26 cellular contexts compared by ENCODE assay signal in genomic region chr11:129041611-129042018, GRCh38.
DNase-seq lines count a peak whose midpoint lies in the region; ATAC-seq, FAIRE-seq and TF ChIP-seq lines count a peak whose summit lies in the region.
"Had no signal": no experiment of that assay in that cellular context is flagged by ENCODE, and none has a peak within 500 bp of the region (broad histone marks: within the 10 kb centered on the region; RNA-seq: fewer than 3 reads in every experiment).

No MANE protein-coding gene starts in this region.

- no peak for TF ChIP-seq POLR2A in transverse colon (IDR thresholded peaks at IDR 0.05)

- ATAC-seq in left lung: peak; percentile 44
- ATAC-seq: activated CD8-positive, alpha-beta T cell treated with anti-CD3 and anti-CD28 coated beads for 36 hours; body of pancreas; gastroesophageal sphincter; natural killer cell had no signal

- intact Hi-C loops in left lung (cut with DNase I): no loop called here
- intact Hi-C loops in transverse colon (cut with DNase I; ENCODE audit: low total_unique reads): no loop called here

- no peak overlapping the region for H3K4me3 Mint-ChIP-seq in astrocyte (ENCODE audit: unreplicated experiment)
- H3K4me3 Mint-ChIP-seq in T-helper 2 cell treated with Interferon-gamma antibody and Interleukin-4, amounts not matched to agents 5 μg/mL and 100 μg/mL, for 36 hours: no peak overlapping the region
- H3K4me3 Mint-ChIP-seq: activated CD8-positive, alpha-beta T cell treated with anti-CD3 and anti-CD28 coated beads for 36 hours; IgD-negative memory B cell; natural killer cell had no signal

- H3K27ac ChIP-seq in astrocyte (ENCODE audit: low read depth, low read length) (no peak overlapping the region), left lung (no peak overlapping the region), transverse colon (no peak overlapping the region)
- H3K27ac ChIP-seq: body of pancreas, epithelial cell of prostate, gastroesophageal sphincter, thyroid gland had no signal

- no peak for TF ChIP-seq EP300 in transverse colon (IDR thresholded peaks at IDR 0.05; ENCODE audit: low read depth)

- no peak overlapping the region for H3K4me2 ChIP-seq in astrocyte (ENCODE audit: low read length)

- no peak overlapping the region for H3K27ac Mint-ChIP-seq in astrocyte (ENCODE audit: unreplicated experiment)
- no peak overlapping the region for H3K27ac Mint-ChIP-seq in T-helper 2 cell treated with Interferon-gamma antibody and Interleukin-4, amounts not matched to agents 5 μg/mL and 100 μg/mL, for 36 hours
- H3K27ac Mint-ChIP-seq: activated CD8-positive, alpha-beta T cell treated with anti-CD3 and anti-CD28 coated beads for 36 hours; IgD-negative memory B cell; natural killer cell had no signal

- no peak overlapping the region for H3K4me3 ChIP-seq in astrocyte (ENCODE audit: insufficient read depth, low read depth, low read length)
- no peak overlapping the region for H3K4me3 ChIP-seq in left lung
- H3K4me3 ChIP-seq in transverse colon: no peak overlapping the region
- H3K4me3 ChIP-seq: body of pancreas, gastroesophageal sphincter, thyroid gland had no signal

- in situ Hi-C loops in transverse colon (cut with MboI; ENCODE audit: low pct_ligation_motif_present in 1 of 4, low pct_unique_long_range_greater_than_20kb in 1 of 4, low sequenced_read_pairs in 3 of 4): no loop called here

- no peaks in the 10 kb centered on the region for H3K36me3 ChIP-seq in astrocyte (ENCODE audit: insufficient read depth, low read length)
- H3K36me3 ChIP-seq in left lung: no peaks in the 10 kb centered on the region
- H3K36me3 ChIP-seq in transverse colon: no peaks in the 10 kb centered on the region
- H3K36me3 ChIP-seq: thyroid gland had no signal

- H3K9ac ChIP-seq in astrocyte (ENCODE audit: low read length): no peak overlapping the region

- no peak for TF ChIP-seq CTCF in astrocyte (IDR thresholded peaks at IDR 0.05; ENCODE audit: insufficient read depth, low read depth, low read length)
- TF ChIP-seq CTCF in left lung (IDR thresholded peaks at IDR 0.05): no peak
- no peak for TF ChIP-seq CTCF in transverse colon (IDR thresholded peaks at IDR 0.05)

- H3K4me1 Mint-ChIP-seq in astrocyte (ENCODE audit: low read depth, unreplicated experiment): peaks cover 3% of the 10 kb centered on the region
- no peaks in the 10 kb centered on the region for H3K4me1 Mint-ChIP-seq in T-helper 2 cell treated with Interferon-gamma antibody and Interleukin-4, amounts not matched to agents 5 μg/mL and 100 μg/mL, for 36 hours (ENCODE audit: low read depth)
- H3K4me1 Mint-ChIP-seq: IgD-negative memory B cell, natural killer cell had no signal

- H3K27me3 ChIP-seq in astrocyte (ENCODE audit: insufficient read depth, low read length): no peaks in the 10 kb centered on the region
- H3K27me3 ChIP-seq in left lung: no peaks in the 10 kb centered on the region
- no peaks in the 10 kb centered on the region for H3K27me3 ChIP-seq in transverse colon
- H3K27me3 ChIP-seq: body of pancreas, gastroesophageal sphincter, thyroid gland had no signal

- H3K4me1 ChIP-seq in astrocyte (ENCODE audit: insufficient read depth, low read length) (no peaks in the 10 kb centered on the region), left lung (no peaks in the 10 kb centered on the region), transverse colon (no peaks in the 10 kb centered on the region)
- H3K4me1 ChIP-seq: body of pancreas, gastroesophageal sphincter, thyroid gland had no signal

- peak; percentile 41 for FAIRE-seq in astrocyte (lab: Jason Lieb, UNC)
- FAIRE-seq: GM19239 had no signal

- H2AFZ ChIP-seq in astrocyte (ENCODE audit: low read depth, low read length): no peak overlapping the region

- no peaks in the 10 kb centered on the region for H3K79me2 ChIP-seq in astrocyte (ENCODE audit: insufficient read depth, low read length)

- H3K36me3 Mint-ChIP-seq in astrocyte (ENCODE audit: low read depth, unreplicated experiment): peaks cover 7% of the 10 kb centered on the region
- no peaks in the 10 kb centered on the region for H3K36me3 Mint-ChIP-seq in T-helper 2 cell treated with Interferon-gamma antibody and Interleukin-4, amounts not matched to agents 5 μg/mL and 100 μg/mL, for 36 hours (ENCODE audit: low read depth)
- H3K36me3 Mint-ChIP-seq: IgD-negative memory B cell, natural killer cell had no signal

- DNase-seq in AG20443 (ENCODE audit: low spot score) (peak; percentile 66), GM04504 (ENCODE audit: low read depth) (peak; percentile 17), astrocyte (ENCODE audit: low read depth) (peak; percentile 26), left lung (no peak), DMS153 (lab: John Stamatoyannopoulos, UW) (no peak), retina (no peak), transverse colon (no peak)
- no peak for DNase-seq in T-helper 2 cell treated with Interferon-gamma antibody and Interleukin-4, amounts not matched to agents 5 μg/mL and 100 μg/mL, for 36 hours (ENCODE audit: low spot score)
- DNase-seq: activated CD4-positive, CD25-positive, alpha-beta regulatory T cell; activated CD8-positive, alpha-beta T cell treated with anti-CD3 and anti-CD28 coated beads for 36 hours; activated effector memory CD4-positive, alpha-beta T cell treated with Interleukin-2 at 50 U/mL for 16 hours; activated T-cell treated with anti-CD3 and anti-CD28 coated beads for 4 hours; body of pancreas; DMS79 treated with DMSO at 0.1 percent for 48 hours; hippocampal formation; natural killer cell; NCI-H1105; NCI-H1930; NCI-H69; stimulated activated CD4-positive, alpha-beta T cell treated with anti-CD3 and anti-CD28 coated beads, Interleukin-4, amount 100 ng/mL, for 4 hours; stimulated activated naive CD4-positive, alpha-beta T cell; thyroid gland had no signal

- H3K9me3 ChIP-seq in astrocyte (ENCODE audit: insufficient read depth, low read depth, low read length) (no peaks in the 10 kb centered on the region), left lung (no peaks in the 10 kb centered on the region), transverse colon (no peaks in the 10 kb centered on the region)
- H3K9me3 ChIP-seq: body of pancreas, thyroid gland had no signal

- H4K20me1 ChIP-seq in astrocyte (ENCODE audit: insufficient read depth, low read length): no peaks in the 10 kb centered on the region

- no peaks in the 10 kb centered on the region for H3K9me3 Mint-ChIP-seq in astrocyte (ENCODE audit: unreplicated experiment)
- H3K9me3 Mint-ChIP-seq in T-helper 2 cell treated with Interferon-gamma antibody and Interleukin-4, amounts not matched to agents 5 μg/mL and 100 μg/mL, for 36 hours: no peaks in the 10 kb centered on the region
- H3K9me3 Mint-ChIP-seq: activated CD8-positive, alpha-beta T cell treated with anti-CD3 and anti-CD28 coated beads for 36 hours; natural killer cell had no signal

- WGBS in transverse colon (ENCODE audit: low coverage in 1 of 2), 2 donors: 74 to 76% methylated on average over 3 of the region's 3 CpGs

- H3K27me3 Mint-ChIP-seq in astrocyte (ENCODE audit: low read depth, unreplicated experiment): no peaks in the 10 kb centered on the region
- H3K27me3 Mint-ChIP-seq in T-helper 2 cell treated with Interferon-gamma antibody and Interleukin-4, amounts not matched to agents 5 μg/mL and 100 μg/mL, for 36 hours (ENCODE audit: low read depth): peaks cover 2% of the 10 kb centered on the region
- H3K27me3 Mint-ChIP-seq: activated CD8-positive, alpha-beta T cell treated with anti-CD3 and anti-CD28 coated beads for 36 hours; IgD-negative memory B cell had no signal

Comparison
In these comparisons a context has a peak if more than half of its experiments do, and no peak if none do; other contexts are left out.
1. DNase-seq: peak in AG20443 (single experiment), GM04504 (single experiment) and astrocyte (single experiment); none in left lung (0 of 2), DMS153 (single experiment), T-helper 2 cell treated with Interferon-gamma antibody and Interleukin-4, amounts not matched to agents 5 μg/mL and 100 μg/mL, for 36 hours (single experiment), retina (single experiment) and transverse colon (single experiment).